15 cellular contexts compared by ENCODE assay signal in genomic region chr18:55088000-55088401, GRCh38.
DNase-seq lines count a peak whose midpoint lies in the region; ATAC-seq and TF ChIP-seq lines count a peak whose summit lies in the region.
"Had no signal": no experiment of that assay in that cellular context is flagged by ENCODE, and none has a peak within 500 bp of the region (broad histone marks: within the 10 kb centered on the region; RNA-seq: fewer than 3 reads in every experiment).

No MANE protein-coding gene starts in this region.

- H3K4me1 ChIP-seq in mucosa of descending colon (ENCODE audit: low read depth) (peaks cover 4% of the 10 kb centered on the region), HAP-1 (no peaks in the 10 kb centered on the region; the same call in none of the 2 replicates)

- DNase-seq in NCI-H2227 (lab: John Stamatoyannopoulos, UW; ENCODE audit: unreplicated experiment) = peak; percentile 54
- DNase-seq in mucosa of descending colon = no peak
- DNase-seq in HAP-1 (ENCODE audit: low spot score in 2 of 2) = no peak
- no peak for DNase-seq in hepatic stellate cell (ENCODE audit: low spot score)
- DNase-seq in activated CD4-positive, alpha-beta T cell treated with anti-CD3 and anti-CD28 coated beads, Interleukin-2, amount 50 U/mL, for 48 hours = no peak
- no peak for DNase-seq in NCI-H187 treated with DMSO at 0.1 percent for 48 hours (lab: John Stamatoyannopoulos, UW)
- DNase-seq: activated CD4-positive, alpha-beta T cell treated with anti-CD3 and anti-CD28 coated beads for 36 hours; brain microvascular endothelial cell; CD4-positive, alpha-beta T cell; effector memory CD4-positive, alpha-beta T cell; kidney glomerular epithelial cell; NCI-H1436 had no signal

- in situ Hi-C loops in HAP-1 (cut with MboI; ENCODE audit: low sequenced_read_pairs) = no loop called here

- H3K9me3 ChIP-seq in mucosa of descending colon (no peaks in the 10 kb centered on the region), HAP-1 (no peaks in the 10 kb centered on the region)
- H3K9me3 ChIP-seq: thoracic aorta had no signal

- no peaks in the 10 kb centered on the region for H3K36me3 ChIP-seq in mucosa of descending colon (ENCODE audit: low read depth)
- no peaks in the 10 kb centered on the region for H3K36me3 ChIP-seq in HAP-1 (replicated peaks)
- H3K36me3 ChIP-seq: brain microvascular endothelial cell, thoracic aorta had no signal

- ATAC-seq in GM18907 (IDR thresholded peaks at IDR 0.05; ENCODE audit: unreplicated experiment) = peak; percentile 68
- ATAC-seq in HG02870 (IDR thresholded peaks at IDR 0.05; ENCODE audit: unreplicated experiment) = peak; percentile 78
- peak; percentile 53 for ATAC-seq in mucosa of descending colon
- ATAC-seq: activated CD4-positive, alpha-beta T cell treated with anti-CD3 and anti-CD28 coated beads for 36 hours had no signal

- H3K4me3 ChIP-seq in mucosa of descending colon (no peak overlapping the region), HAP-1 (no peak overlapping the region)
- H3K4me3 ChIP-seq: thoracic aorta had no signal

- no peaks in the 10 kb centered on the region for H3K27me3 ChIP-seq in HAP-1 (ENCODE audit: low read depth)
- H3K27me3 ChIP-seq: brain microvascular endothelial cell had no signal

- intact Hi-C loops in mucosa of descending colon (cut with DNase I, micrococcal nuclease) = no loop called here

- no peak for TF ChIP-seq CTCF in mucosa of descending colon (IDR thresholded peaks at IDR 0.05)
